Comparison of ENCODE assay signal across 1 cellular context in the genomic region with DNA sequence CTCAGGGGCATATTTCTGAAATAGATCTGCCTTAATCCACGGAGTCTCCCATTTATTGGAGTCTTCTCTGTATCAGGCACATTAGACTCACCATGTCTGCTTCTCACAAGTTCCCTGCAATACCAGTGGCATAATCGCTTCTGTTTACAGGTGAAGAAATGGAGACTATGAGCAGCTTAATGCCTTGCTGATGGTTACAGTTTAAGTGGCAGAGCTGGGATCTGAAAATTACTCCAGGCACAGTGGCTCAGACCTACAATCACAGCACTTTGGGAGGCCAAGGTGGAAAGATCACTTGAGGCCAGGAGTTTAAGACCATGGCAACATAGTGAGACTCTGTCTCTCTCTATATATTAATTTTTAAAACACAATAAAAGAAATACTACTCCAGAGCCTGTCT.
TF ChIP-seq lines count a peak whose summit lies in the region.

No MANE protein-coding gene starts in this region.

TF ChIP-seq in GM23338, 12 proteins besides CTCF, POLR2A, EP300 and RAD21 (continued from another document):
- TF ChIP-seq STAT1 (IDR thresholded peaks at IDR 0.05; ENCODE audit: unreplicated experiment) (no peak), EZH2phosphoT487 (IDR thresholded peaks at IDR 0.05; ENCODE audit: unreplicated experiment) (no peak)
